ENCODE assay signal across 19 cellular contexts in the genomic region with DNA sequence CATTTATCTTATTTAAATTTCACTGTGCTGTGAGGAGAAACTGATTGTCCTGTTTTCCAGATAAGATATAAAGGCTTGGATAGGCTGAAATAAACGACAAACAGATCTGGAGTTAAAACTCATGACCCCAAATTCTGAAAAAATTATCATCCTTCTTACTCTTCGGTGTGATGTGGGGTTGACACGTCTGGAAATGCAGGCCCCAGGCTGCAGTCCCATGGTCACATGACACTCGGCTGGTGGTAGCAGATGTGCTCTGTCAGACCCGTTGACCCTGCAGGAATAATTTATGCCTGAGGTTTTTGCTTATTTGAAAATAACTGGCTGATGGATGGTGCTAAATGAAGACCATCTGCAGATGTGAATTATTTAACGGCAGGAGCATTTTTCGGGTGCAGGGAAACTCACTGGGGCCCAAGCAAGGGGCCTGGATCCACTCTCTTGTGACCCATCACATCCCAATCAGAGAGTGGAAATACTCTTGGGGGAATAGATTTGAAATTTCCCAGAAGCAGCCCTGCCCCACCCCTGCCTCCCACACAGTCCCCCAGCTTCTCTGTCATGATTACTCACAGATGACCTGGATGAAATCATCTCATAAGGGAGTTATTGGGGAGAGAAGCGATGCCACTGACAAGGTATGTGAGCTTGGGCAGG. TPM values are rescaled to one million over a fixed set of nuclear protein-coding genes. Genes with fewer than 3 reads are reported as not detected.
"Had no signal": no experiment of that assay in that cellular context is flagged by ENCODE, and none has a peak within 500 bp of the region (broad histone marks: within the 10 kb centered on the region; RNA-seq: fewer than 3 reads in every experiment).

No MANE protein-coding gene starts in this region.

- H3K9me3 ChIP-seq: gastrocnemius medialis, suprapubic skin had no signal

- H3K27ac ChIP-seq: gastrocnemius medialis, heart right ventricle, stomach, suprapubic skin, tibial nerve had no signal

- H3K36me3 ChIP-seq: gastrocnemius medialis, heart right ventricle, stomach, suprapubic skin, tibial nerve had no signal

- H3K27me3 ChIP-seq: gastrocnemius medialis, stomach, suprapubic skin, tibial nerve had no signal

- ATAC-seq: activated naive CD8-positive, alpha-beta T cell treated with anti-CD3 and anti-CD28 coated beads, Interleukin-2, amount 50 U/mL, for 24 hours; activated T-cell treated with anti-CD3 and anti-CD28 coated beads, Interleukin-2, amount 50 U/mL, for 72 hours; gastrocnemius medialis; left lobe of liver; naive thymus-derived CD8-positive, alpha-beta T cell had no signal

- DNase-seq: activated CD4-positive, alpha-beta T cell treated with anti-CD3 and anti-CD28 coated beads for 4 hours; activated CD4-positive, alpha-beta T cell treated with anti-CD3 and anti-CD28 coated beads, Interleukin-2, amount 50 U/mL, for 48 hours; activated CD4-positive, CD25-positive, alpha-beta regulatory T cell; activated effector memory CD4-positive, alpha-beta T cell treated with anti-CD3 and anti-CD28 coated beads, Interleukin-2, amount 50 U/mL, for 16 hours; activated naive CD4-positive, alpha-beta T cell treated with anti-CD3 and anti-CD28 coated beads, Interleukin-2, amount 50 U/mL, for 16 hours; activated naive CD8-positive, alpha-beta T cell treated with anti-CD3 and anti-CD28 coated beads, Interleukin-2, amount 50 U/mL, for 24 hours; activated T-cell treated with anti-CD3 and anti-CD28 coated beads, Interleukin-2, amount 50 U/mL, for 72 hours; dermis blood vessel endothelial cell; effector CD8-positive, alpha-beta T cell; gastrocnemius medialis; heart right ventricle; mammary epithelial cell; naive thymus-derived CD8-positive, alpha-beta T cell; stomach; T1000 had no signal

- H3K4me3 ChIP-seq: gastrocnemius medialis, heart right ventricle, stomach, suprapubic skin, tibial nerve had no signal

- H3K4me1 ChIP-seq: gastrocnemius medialis, heart right ventricle, stomach, suprapubic skin, tibial nerve had no signal

RNA-seq across cellular contexts. Expression of a gene that starts 47.7 kb away (rescaled TPM):
- total RNA-seq: activated T-cell treated with anti-CD3 and anti-CD28 coated beads, Interleukin-2, amount 50 U/mL, for 72 hours; renal cortical epithelial cell had no signal
- polyA plus RNA-seq: mammary epithelial cell had no signal
